In the genomic region with DNA sequence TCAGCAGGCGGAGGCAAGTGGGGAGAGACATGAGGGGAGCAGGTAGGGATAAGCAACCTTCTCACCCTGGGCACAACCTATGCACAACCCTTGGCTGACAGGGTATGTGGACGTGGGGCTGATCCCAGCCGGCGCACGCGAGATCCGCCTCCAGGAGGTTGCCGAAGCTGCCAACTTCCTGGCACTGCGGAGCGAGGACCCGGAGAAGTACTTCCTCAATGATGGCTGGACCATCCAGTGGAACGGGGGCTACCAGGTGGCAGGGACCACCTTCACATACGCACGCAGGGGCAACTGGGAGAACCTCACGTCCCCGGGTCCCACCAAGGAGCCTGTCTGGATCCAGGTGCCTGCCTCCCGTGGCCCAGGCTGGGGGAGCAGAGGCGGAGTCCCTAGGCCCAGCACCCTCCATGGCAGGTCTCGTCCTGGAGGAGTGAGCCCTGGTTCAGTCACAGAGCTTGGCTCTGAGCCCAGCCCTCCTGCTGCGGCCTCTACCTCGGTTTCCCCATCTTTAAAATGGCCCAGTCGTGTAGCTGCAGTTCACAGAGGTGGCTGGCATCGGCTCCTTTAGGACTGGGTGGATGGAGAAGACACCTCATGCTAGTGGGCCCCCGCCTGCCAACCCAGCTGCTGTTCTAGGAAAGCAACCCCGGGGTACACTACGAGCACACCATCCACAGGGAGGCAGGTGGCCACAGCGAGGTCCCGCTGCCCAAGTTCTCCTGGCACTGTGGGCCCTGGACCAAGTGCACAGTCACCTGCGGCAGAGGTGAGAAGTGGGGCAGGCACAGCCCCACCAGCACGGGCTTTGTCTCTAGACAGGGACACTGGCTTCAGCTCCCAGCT, we compare ENCODE assay signal across 26 cellular contexts.
"Had no signal": no experiment of that assay in that cellular context is flagged by ENCODE, and none has a peak within 500 bp of the region (broad histone marks: within the 10 kb centered on the region; RNA-seq: fewer than 3 reads in every experiment).

No MANE protein-coding gene starts in this region.

- H3K4me3 Mint-ChIP-seq: activated CD4-positive, alpha-beta memory T cell treated with anti-CD3 and anti-CD28 coated beads for 36 hours; activated CD4-positive, alpha-beta T cell treated with anti-CD3 and anti-CD28 coated beads, Interleukin-2, amount 10 ng/mL, durations not matched to agents 7 days and 5 days; activated naive CD4-positive, alpha-beta T cell treated with anti-CD3 and anti-CD28 coated beads, Interleukin-2, amount 50 U/mL, for 24 hours; activated T-cell treated with anti-CD3 and anti-CD28 coated beads, Interleukin-2, amount 50 U/mL, for 72 hours had no signal

- H3K9me3 ChIP-seq: breast epithelium, Peyer's patch had no signal

- H3K27ac Mint-ChIP-seq: activated CD4-positive, alpha-beta memory T cell treated with anti-CD3 and anti-CD28 coated beads for 36 hours; activated CD4-positive, alpha-beta T cell treated with anti-CD3 and anti-CD28 coated beads, Interleukin-2, amount 10 ng/mL, durations not matched to agents 7 days and 5 days; activated naive CD4-positive, alpha-beta T cell treated with anti-CD3 and anti-CD28 coated beads, Interleukin-2, amount 50 U/mL, for 24 hours; activated T-cell treated with anti-CD3 and anti-CD28 coated beads, Interleukin-2, amount 50 U/mL, for 72 hours; activated T-helper 2 cell treated with anti-CD3 and anti-CD28 coated beads, Interferon-gamma antibody, Interleukin-2, Interleukin-4, amounts not matched to agents 10 μg/mL and 5 μg/mL and 100 μg/mL, durations not matched to agents 14 hours and 24 hours and 36 hours had no signal

- H3K27ac ChIP-seq: breast epithelium, Peyer's patch, RWPE1 had no signal

- DNase-seq: activated CD4-positive, alpha-beta memory T cell treated with anti-CD3 and anti-CD28 coated beads for 36 hours; activated CD4-positive, alpha-beta T cell treated with anti-CD3 and anti-CD28 coated beads, Interleukin-2, amount 10 ng/mL, durations not matched to agents 7 days and 5 days; activated CD4-positive, CD25-positive, alpha-beta regulatory T cell; activated CD8-positive, alpha-beta memory T cell treated with anti-CD3 and anti-CD28 coated beads for 24 hours; activated naive CD4-positive, alpha-beta T cell; activated T-cell treated with anti-CD3 and anti-CD28 coated beads, Interleukin-2, amount 50 U/mL, for 72 hours; caudate nucleus; KG1; NCI-H1048; NCI-H1417; NCI-H1694; NCI-H2029; NCI-H2107; NCI-H345; NCI-H510A; NCI-H526 treated with DMSO at 0.1 percent for 48 hours; NCI-H82; OCI-M1; Peyer's patch; SHP77; T-helper 2 cell; T1000 had no signal

- ATAC-seq: activated T-cell treated with anti-CD3 and anti-CD28 coated beads, Interleukin-2, amount 50 U/mL, for 72 hours had no signal

- H3K27me3 ChIP-seq: breast epithelium, Peyer's patch had no signal

- H3K4me1 ChIP-seq: breast epithelium, Peyer's patch had no signal

- H3K36me3 ChIP-seq: breast epithelium, Peyer's patch had no signal

- H3K9me3 Mint-ChIP-seq: activated CD4-positive, alpha-beta memory T cell treated with anti-CD3 and anti-CD28 coated beads for 36 hours; activated CD4-positive, alpha-beta T cell treated with anti-CD3 and anti-CD28 coated beads, Interleukin-2, amount 10 ng/mL, durations not matched to agents 7 days and 5 days; activated naive CD4-positive, alpha-beta T cell treated with anti-CD3 and anti-CD28 coated beads, Interleukin-2, amount 50 U/mL, for 24 hours; activated T-cell treated with anti-CD3 and anti-CD28 coated beads, Interleukin-2, amount 50 U/mL, for 72 hours; activated T-helper 2 cell treated with anti-CD3 and anti-CD28 coated beads, Interferon-gamma antibody, Interleukin-2, Interleukin-4, amounts not matched to agents 10 μg/mL and 5 μg/mL and 100 μg/mL, durations not matched to agents 14 hours and 24 hours and 36 hours had no signal

- H3K27me3 Mint-ChIP-seq: activated CD4-positive, alpha-beta memory T cell treated with anti-CD3 and anti-CD28 coated beads for 36 hours; activated CD4-positive, alpha-beta T cell treated with anti-CD3 and anti-CD28 coated beads, Interleukin-2, amount 10 ng/mL, durations not matched to agents 7 days and 5 days had no signal

- H3K4me3 ChIP-seq: breast epithelium, Peyer's patch had no signal

- H3K4me1 Mint-ChIP-seq: activated CD4-positive, alpha-beta T cell treated with anti-CD3 and anti-CD28 coated beads, Interleukin-2, amount 10 ng/mL, durations not matched to agents 7 days and 5 days; activated naive CD4-positive, alpha-beta T cell treated with anti-CD3 and anti-CD28 coated beads, Interleukin-2, amount 50 U/mL, for 24 hours had no signal

- H3K36me3 Mint-ChIP-seq: activated CD4-positive, alpha-beta memory T cell treated with anti-CD3 and anti-CD28 coated beads for 36 hours; activated naive CD4-positive, alpha-beta T cell treated with anti-CD3 and anti-CD28 coated beads, Interleukin-2, amount 50 U/mL, for 24 hours had no signal
